9 cellular contexts compared by ENCODE assay signal in genomic region chr7:134742688-134743350, GRCh38. TPM values are rescaled to one million over a fixed set of nuclear protein-coding genes. Genes with fewer than 3 reads are reported as not detected.
A peak's percentile ranks its signal among the peaks of the same experiment; 100 is the strongest.
DNase-seq lines count a peak whose midpoint lies in the region; ATAC-seq and TF ChIP-seq lines count a peak whose summit lies in the region.
"Had no signal": no experiment of that assay in that cellular context is flagged by ENCODE, and none has a peak within 500 bp of the region (broad histone marks: within the 10 kb centered on the region; RNA-seq: fewer than 3 reads in every experiment).

No MANE protein-coding gene starts in this region.

- no peak for ATAC-seq in upper lobe of right lung
- ATAC-seq in GM19452 (IDR thresholded peaks at IDR 0.05; ENCODE audit: unreplicated experiment): no peak

- H3K27ac ChIP-seq in RWPE1 (peak overlapping the region; percentile 81), esophagus muscularis mucosa (replicated peaks in 1 of 4) (peak overlapping the region; percentile 51 to 70 (median 60)), muscle layer of duodenum (ENCODE audit: low read length) (peak overlapping the region; percentile 66), upper lobe of right lung (peak overlapping the region; percentile 71)

- TF ChIP-seq EP300 in esophagus muscularis mucosa (IDR thresholded peaks at IDR 0.05): no peak

- H3K9me3 ChIP-seq in esophagus muscularis mucosa: no peaks in the 10 kb centered on the region
- no peaks in the 10 kb centered on the region for H3K9me3 ChIP-seq in muscle layer of duodenum (ENCODE audit: control insufficient read depth in 1 of 2, low read length in 2 of 2)
- H3K9me3 ChIP-seq in upper lobe of right lung: no peaks in the 10 kb centered on the region

- H3K4me3 ChIP-seq in esophagus muscularis mucosa (no peak overlapping the region), muscle layer of duodenum (ENCODE audit: low read depth in 1 of 2, low read length in 2 of 2) (no peak overlapping the region), upper lobe of right lung (no peak overlapping the region)

- 31% methylated on average over 2 of the region's 2 CpGs for WGBS in esophagus muscularis mucosa

- H3K4me1 ChIP-seq in esophagus muscularis mucosa (peaks cover 4 to 60% (median 57%) of the 10 kb centered on the region in 4 donors), muscle layer of duodenum (ENCODE audit: control insufficient read depth in 1 of 2, insufficient read depth in 2 of 2, low read length in 2 of 2) (peaks cover 0 to 13% of the 10 kb centered on the region in 2 donors), upper lobe of right lung (peaks cover 9% of the 10 kb centered on the region)

- DNase-seq in RWPE1 (ENCODE audit: low spot score) (no peak), esophagus muscularis mucosa (ENCODE audit: extremely low spot score) (no peak), upper lobe of right lung (no peak), KG1 (lab: John Stamatoyannopoulos, UW) (no peak), kidney tubule cell (ENCODE audit: low spot score) (no peak)
- DNase-seq: activated gamma-delta T cell treated with Interleukin-2 at 50 U/mL for 16 hours, GF-D8 had no signal

- TF ChIP-seq POLR2A in esophagus muscularis mucosa (IDR thresholded peaks at IDR 0.05; ENCODE audit: low read depth): no peak

- intact Hi-C loops in esophagus muscularis mucosa (cut with DNase I) (no loop called here), upper lobe of right lung (cut with DNase I) (no loop called here)

- CTCF ChIA-PET in RWPE1 (lab: Yijun Ruan, JAX): no interaction called here

- no peaks in the 10 kb centered on the region for H3K27me3 ChIP-seq in esophagus muscularis mucosa
- H3K27me3 ChIP-seq in muscle layer of duodenum (ENCODE audit: low read depth, low read length): no peaks in the 10 kb centered on the region
- no peaks in the 10 kb centered on the region for H3K27me3 ChIP-seq in upper lobe of right lung

- POLR2A ChIA-PET in RWPE1 (lab: Yijun Ruan, JAX; ENCODE audit: low non-redundant PET): no interaction called here

- TF ChIP-seq CTCF in RWPE1 (conservative IDR thresholded peaks at IDR 0.05; ENCODE audit: low read depth): no peak
- TF ChIP-seq CTCF in esophagus muscularis mucosa (IDR thresholded peaks at IDR 0.05): no peak
- TF ChIP-seq CTCF in upper lobe of right lung (IDR thresholded peaks at IDR 0.05): no peak

- H3K36me3 ChIP-seq in esophagus muscularis mucosa: no peaks in the 10 kb centered on the region
- peaks cover 0 to 6% of the 10 kb centered on the region in 2 donors for H3K36me3 ChIP-seq in muscle layer of duodenum (ENCODE audit: control insufficient read depth in 1 of 2, insufficient read depth in 2 of 2, low read length in 2 of 2)
- no peaks in the 10 kb centered on the region for H3K36me3 ChIP-seq in upper lobe of right lung

RNA-seq across cellular contexts. Expression of gene CALD1, which starts 36.6 kb away (rescaled TPM):
- total RNA-seq in esophagus muscularis mucosa (1,000 to 10,000 TPM; 2,057 to 3,140 (median 2,687) TPM), upper lobe of right lung (213 TPM)
